1 cellular context compared by ENCODE assay signal in genomic region chr3:126573492-126574117, GRCh38.
TF ChIP-seq lines count a peak whose summit lies in the region.

No MANE protein-coding gene starts in this region.

TF ChIP-seq in A549, 52 proteins besides CTCF, POLR2A, EP300 and RAD21 (continued from another document):
- TF ChIP-seq ELK1 (IDR thresholded peaks at IDR 0.05; ENCODE audit: low read depth, low read length) (no peak), TFCP2L1 (CRISPR knock-in tag; IDR thresholded peaks at IDR 0.05) (no peak), ZNF302 (CRISPR knock-in tag; IDR thresholded peaks at IDR 0.05) (no peak), JUN (IDR thresholded peaks at IDR 0.05) (no peak), MAFK (IDR thresholded peaks at IDR 0.05; ENCODE audit: partially characterized antibody) (no peak), HOXB13 (CRISPR knock-in tag; IDR thresholded peaks at IDR 0.05; ENCODE audit: low read depth) (no peak), CBX8 (IDR thresholded peaks at IDR 0.05) (no peak), ZFP36 (IDR thresholded peaks at IDR 0.05; ENCODE audit: borderline replicate concordance, partially characterized antibody) (no peak), RCOR1 (IDR thresholded peaks at IDR 0.05; ENCODE audit: low read depth, low read length) (no peak), POLR2AphosphoS2 (conservative IDR thresholded peaks at IDR 0.05; ENCODE audit: low read length) (no peak)
TF ChIP-seq in A549: peak in this region for 0.
